Comparison of ENCODE assay signal across 15 cellular contexts in the genomic region with DNA sequence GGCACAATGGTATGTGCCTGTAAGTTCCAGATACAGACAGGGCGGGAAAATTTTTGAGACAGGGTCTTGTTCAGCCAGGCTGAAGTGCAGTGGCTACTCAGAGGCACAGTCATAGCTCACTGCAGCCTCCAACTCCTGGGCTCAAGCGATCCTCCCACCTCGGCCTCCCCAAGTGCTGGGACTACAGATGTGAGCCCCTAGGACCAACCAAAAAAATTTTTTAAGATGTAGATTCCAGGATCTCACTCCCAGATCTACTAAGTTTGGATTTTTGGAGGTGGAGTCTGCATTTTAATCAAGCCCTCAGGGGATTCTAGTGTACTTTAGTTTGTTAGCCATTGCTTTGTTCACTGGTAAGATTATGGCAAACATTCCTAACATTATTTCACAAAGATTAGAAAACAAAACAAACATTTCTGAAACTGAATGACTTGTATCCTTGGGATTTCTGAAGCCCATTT. TPM values are rescaled to one million over a fixed set of nuclear protein-coding genes. Genes with fewer than 3 reads are reported as not detected.
DNase-seq lines count a peak whose midpoint lies in the region; ATAC-seq, FAIRE-seq and TF ChIP-seq lines count a peak whose summit lies in the region.
"Had no signal": no experiment of that assay in that cellular context is flagged by ENCODE, and none has a peak within 500 bp of the region (broad histone marks: within the 10 kb centered on the region; RNA-seq: fewer than 3 reads in every experiment).

No MANE protein-coding gene starts in this region.

- peak overlapping the region; percentile 83 to 86 for H3K27ac ChIP-seq in A549
- peak overlapping the region; percentile 73 for H3K27ac ChIP-seq in mesenchymal stem cell (ENCODE audit: low read length, poor library complexity, severe bottlenecking)
- H3K27ac ChIP-seq: thyroid gland had no signal

- POLR2A ChIA-PET in A549 (lab: Yijun Ruan, JAX): no interaction called here

- no peak overlapping the region for H2AFZ ChIP-seq in mesenchymal stem cell (ENCODE audit: low read depth, low read length)

- H3K14ac ChIP-seq in mesenchymal stem cell (ENCODE audit: low read length in 2 of 2): no peak overlapping the region

- no peaks in the 10 kb centered on the region for H3K79me1 ChIP-seq in mesenchymal stem cell (replicated peaks; ENCODE audit: low read length, poor library complexity, severe bottlenecking)

- no peak overlapping the region for H2BK12ac ChIP-seq in mesenchymal stem cell (ENCODE audit: low read length in 2 of 2)

- ATAC-seq in A549 (peak in 1 of 2 experiments; percentile 17; a peak in 2 of 6 replicates), HG03354 (IDR thresholded peaks at IDR 0.05; ENCODE audit: poor library complexity, severe bottlenecking, unreplicated experiment) (no peak)

- peaks cover 64% of the 10 kb centered on the region for H3K4me1 ChIP-seq in A549
- peaks cover 3% of the 10 kb centered on the region for H3K4me1 ChIP-seq in mesenchymal stem cell (ENCODE audit: control insufficient read depth, insufficient read depth, low read depth, low read length)
- H3K4me1 ChIP-seq: thyroid gland had no signal

- no peaks in the 10 kb centered on the region for H3K36me3 ChIP-seq in mesenchymal stem cell (ENCODE audit: control insufficient read depth in 1 of 2, insufficient read depth in 2 of 2, low read depth in 1 of 2, low read length in 2 of 2)
- H3K36me3 ChIP-seq: thyroid gland had no signal

- TF ChIP-seq EP300 in A549 (IDR thresholded peaks at IDR 0.05): no peak

- no peak for FAIRE-seq in A549 (lab: Jason Lieb, UNC)

- no peak overlapping the region for H3K4ac ChIP-seq in mesenchymal stem cell (ENCODE audit: low read depth in 1 of 2, low read length in 2 of 2)

- no peak overlapping the region for H2BK15ac ChIP-seq in mesenchymal stem cell (ENCODE audit: low read depth, poor library complexity, severe bottlenecking)

- H3K9ac ChIP-seq in mesenchymal stem cell (ENCODE audit: low read length): no peak overlapping the region

- no peak overlapping the region for H3K18ac ChIP-seq in mesenchymal stem cell (ENCODE audit: low read depth in 1 of 2, low read length in 2 of 2)

- WGBS in A549 (ENCODE audit: missing lambda C conversion rate): 54% methylated on average over 2 of the region's 3 CpGs
- 92% methylated on average over 3 of the region's 3 CpGs for WGBS in mesenchymal stem cell

- H3K4me3 ChIP-seq in A549 (peak overlapping the region; percentile 52; the same call in 2 of the 3 replicates), mesenchymal stem cell (ENCODE audit: insufficient read depth in 1 of 2, low read depth in 1 of 2, low read length in 2 of 2) (no peak overlapping the region)
- H3K4me3 ChIP-seq: thyroid gland had no signal

- no peak for TF ChIP-seq CTCF in A549 (IDR thresholded peaks at IDR 0.05)

- CTCF ChIA-PET in A549 (lab: Yijun Ruan, JAX): interaction anchor here (0.6 to 2.1 kb wide), 4 partner anchors 10 to 89 kb away, joined by 3 to 9 read pairs (median 4); no protein-coding TSS in a partner anchor

- no peak for TF ChIP-seq POLR2A in A549 (IDR thresholded peaks at IDR 0.05; ENCODE audit: low read length)

- H2AK5ac ChIP-seq in mesenchymal stem cell (ENCODE audit: low read length, severe bottlenecking): no peak overlapping the region

- H3K4me2 ChIP-seq in A549 (peak overlapping the region; percentile 66), mesenchymal stem cell (ENCODE audit: low read length, poor library complexity, severe bottlenecking) (no peak overlapping the region)

- no peak overlapping the region for H4K8ac ChIP-seq in mesenchymal stem cell (ENCODE audit: low read length)

- H2BK5ac ChIP-seq in mesenchymal stem cell (ENCODE audit: low read depth, low read length, poor library complexity, severe bottlenecking): no peak overlapping the region

- H3K9me3 ChIP-seq in A549 (no peaks in the 10 kb centered on the region), mesenchymal stem cell (ENCODE audit: control insufficient read depth, low read length) (no peaks in the 10 kb centered on the region)
- H3K9me3 ChIP-seq: thyroid gland had no signal

- H2BK120ac ChIP-seq in mesenchymal stem cell (ENCODE audit: low read depth, low read length): no peak overlapping the region

- H3K23ac ChIP-seq in mesenchymal stem cell (ENCODE audit: low read length in 2 of 2): no peak overlapping the region

- H4K91ac ChIP-seq in mesenchymal stem cell (ENCODE audit: low read length): no peak overlapping the region

- no peak for TF ChIP-seq RAD21 in A549 (conservative IDR thresholded peaks at IDR 0.05 in 1 of 2, IDR thresholded peaks at IDR 0.05 in 1 of 2)

- DNase-seq in A549 (ENCODE audit: low read depth in 1 of 2, low spot score in 1 of 2): peak in 1 of 2 experiments; percentile 57
- peak; percentile 62 for DNase-seq in NCI-H226
- DNase-seq in dedifferentiated amniotic fluid mesenchymal stem cell (ENCODE audit: extremely low spot score): peak; percentile 33
- no peak for DNase-seq in mesenchymal stem cell
- no peak for DNase-seq in hippocampal formation (lab: John Stamatoyannopoulos, UW)
- DNase-seq in stimulated activated CD4-positive, alpha-beta T cell treated with anti-CD3 and anti-CD28 coated beads, Interleukin-4, amount 100 ng/mL, for 24 hours: no peak
- DNase-seq in OCI-M1 (lab: John Stamatoyannopoulos, UW): no peak
- DNase-seq: activated naive CD8-positive, alpha-beta T cell treated with anti-CD3 and anti-CD28 coated beads for 36 hours; DND-41; effector CD8-positive, alpha-beta T cell; Karpas-422; NCI-H2081 treated with DMSO at 0.1 percent for 48 hours; retina had no signal

- H3K27me3 ChIP-seq in mesenchymal stem cell (ENCODE audit: control insufficient read depth in 1 of 2, insufficient read depth in 1 of 2, low read length in 2 of 2): no peaks in the 10 kb centered on the region
- H3K27me3 ChIP-seq: thyroid gland had no signal

TF ChIP-seq in A549, 52 proteins besides CTCF, POLR2A, EP300 and RAD21:
- no peak for TF ChIP-seq CBX8 (IDR thresholded peaks at IDR 0.05)
- TF ChIP-seq E2F6 (IDR thresholded peaks at IDR 0.05; ENCODE audit: borderline replicate concordance, low read depth): no peak
- no peak for TF ChIP-seq BCL3 (IDR thresholded peaks at IDR 0.05)
- TF ChIP-seq KDM1A (IDR thresholded peaks at IDR 0.05; ENCODE audit: low read depth): peak; percentile 67; the same call in 1 of the 2 replicates
- peak; percentile 35; the same call in 1 of the 2 replicates for TF ChIP-seq CHD4 (IDR thresholded peaks at IDR 0.05; ENCODE audit: borderline replicate concordance)

RNA-seq across cellular contexts. Expression of gene LIPH, which starts 2.7 kb away (rescaled TPM):
- polyA plus RNA-seq in A549 (2011; rRNA removed) (34.9 and 38.9 TPM in 2 replicates), A549 (2017; fragmentation: RNase III; extraction: RNeasy Plus Mini Kit Qiagen cat#74134 plus additional on column Dnase treatment) (6.9 to 8.7 TPM (median 7.8 TPM) in 3 replicates)
- 3.9 and 4.6 TPM in 2 replicates for polyA plus RNA-seq in A549 (2012; cell fraction: cytosol; rRNA removed)
- polyA plus RNA-seq in A549 (2012; cell fraction: nucleus; rRNA removed): 3.7 and 4.4 TPM in 2 replicates
- 26.1 and 26.6 TPM in 2 replicates for polyA minus RNA-seq in A549 (2011; rRNA and poly(A)+ RNA removed)
- polyA plus RNA-seq in mesenchymal stem cell (2013, experiment 1 of 2): 0.01 TPM
- polyA plus RNA-seq in mesenchymal stem cell (2013, experiment 2 of 2): not detected

RNA-seq across cellular contexts. Expression of gene SENP2, which starts 36.4 kb away (rescaled TPM):
- polyA plus RNA-seq in A549 (2011; rRNA removed): 16.3 and 22.4 TPM in 2 replicates
- 3.1 TPM in 2 replicates for polyA plus RNA-seq in A549 (2012; cell fraction: cytosol; rRNA removed)
- 1.5 and 2.7 TPM in 2 replicates for polyA plus RNA-seq in A549 (2012; cell fraction: nucleus; rRNA removed)
- polyA plus RNA-seq in A549 (2017; fragmentation: RNase III; extraction: RNeasy Plus Mini Kit Qiagen cat#74134 plus additional on column Dnase treatment): 18.1 to 22.7 TPM (median 19.7 TPM) in 3 replicates
- 5.0 and 5.9 TPM in 2 replicates for polyA minus RNA-seq in A549 (2011; rRNA and poly(A)+ RNA removed)
- 24.9 TPM for polyA plus RNA-seq in mesenchymal stem cell (2013, experiment 1 of 2)
- polyA plus RNA-seq in mesenchymal stem cell (2013, experiment 2 of 2): 24.3 TPM

RNA-seq across cellular contexts. Expression of gene TMEM41A, which starts 50.8 kb away (rescaled TPM):
- polyA plus RNA-seq in A549 (2011; rRNA removed) (31.3 and 36.3 TPM in 2 replicates), A549 (2017; fragmentation: RNase III; extraction: RNeasy Plus Mini Kit Qiagen cat#74134 plus additional on column Dnase treatment) (16.0 to 16.6 TPM (median 16.6 TPM) in 3 replicates)
- 16.0 and 21.9 TPM in 2 replicates for polyA plus RNA-seq in A549 (2012; cell fraction: cytosol; rRNA removed)
- polyA plus RNA-seq in A549 (2012; cell fraction: nucleus; rRNA removed): 12.8 and 27.9 TPM in 2 replicates
- polyA minus RNA-seq in A549 (2011; rRNA and poly(A)+ RNA removed): 17.4 and 20.6 TPM in 2 replicates
- 16.1 TPM for polyA plus RNA-seq in mesenchymal stem cell (2013, experiment 1 of 2)
- 16.4 TPM for polyA plus RNA-seq in mesenchymal stem cell (2013, experiment 2 of 2)

Comparison
In these comparisons a context has a peak if more than half of its experiments do, and no peak if none do; other contexts are left out.
1. DNase-seq: peak in NCI-H226 (single experiment) and dedifferentiated amniotic fluid mesenchymal stem cell (single experiment); none in mesenchymal stem cell (single experiment), hippocampal formation (0 of 2), stimulated activated CD4-positive, alpha-beta T cell treated with anti-CD3 and anti-CD28 coated beads, Interleukin-4, amount 100 ng/mL, for 24 hours (single experiment) and OCI-M1 (single experiment).